Comparison of ENCODE assay signal across 10 cellular contexts in genomic region chr7:47609803-47610452, GRCh38. TPM values are rescaled to one million over a fixed set of nuclear protein-coding genes. Genes with fewer than 3 reads are reported as not detected.
A peak's percentile ranks its signal among the peaks of the same experiment; 100 is the strongest.
DNase-seq lines count a peak whose midpoint lies in the region; ATAC-seq and TF ChIP-seq lines count a peak whose summit lies in the region.
"Had no signal": no experiment of that assay in that cellular context is flagged by ENCODE, and none has a peak within 500 bp of the region (broad histone marks: within the 10 kb centered on the region; RNA-seq: fewer than 3 reads in every experiment).

No MANE protein-coding gene starts in this region.

- H3K4me3 ChIP-seq in breast epithelium (no peak overlapping the region), ovary (no peak overlapping the region)

- TF ChIP-seq CTCF in breast epithelium (IDR thresholded peaks at IDR 0.05) (no peak), MCF 10A (IDR thresholded peaks at IDR 0.05; ENCODE audit: unreplicated experiment) (no peak), ovary (IDR thresholded peaks at IDR 0.05) (no peak)

- CTCF ChIA-PET in MCF 10A (lab: Yijun Ruan, JAX), result interaction anchor here (0.7 to 1.0 kb wide), 2 partner anchors 9 to 16 kb away, joined by 3 read pairs; no protein-coding TSS in a partner anchor

- TF ChIP-seq POLR2A in breast epithelium (IDR thresholded peaks at IDR 0.05) (no peak), ovary (IDR thresholded peaks at IDR 0.05) (no peak)

- DNase-seq in breast epithelium (ENCODE audit: low spot score in 2 of 2) (no peak), MCF 10A (ENCODE audit: unreplicated experiment) (no peak), left ventricle myocardium superior (peak; percentile 58), ovary (peak in 4 of 5 donors; percentile 48 to 63 (median 54)), NCI-H1417 (lab: John Stamatoyannopoulos, UW) (no peak)
- DNase-seq in activated CD4-positive, alpha-beta T cell treated with anti-CD3 and anti-CD28 coated beads, Interleukin-2, amount 10 ng/mL, durations not matched to agents 24 days and 14 days, result no peak
- DNase-seq in activated naive CD8-positive, alpha-beta T cell treated with anti-CD3 and anti-CD28 coated beads, Interleukin-2, amount 50 U/mL, for 24 hours, result no peak
- no peak for DNase-seq in stimulated activated CD4-positive, alpha-beta T cell treated with anti-CD3 and anti-CD28 coated beads, Interleukin-1b, Interleukin-23, amount 100 ng/mL, for 48 hours
- DNase-seq: activated CD4-positive, alpha-beta T cell treated with anti-CD3 and anti-CD28 coated beads for 1 hour; NCI-H510A treated with DMSO at 0.1 percent for 48 hours had no signal

- POLR2A ChIA-PET in MCF 10A (lab: Yijun Ruan, JAX), result interaction anchor here (1.4 kb wide), 1 partner anchor 9 kb away, joined by 5 read pairs; no protein-coding TSS in a partner anchor

- no peaks in the 10 kb centered on the region for H3K9me3 Mint-ChIP-seq in MCF 10A (ENCODE audit: unreplicated experiment)
- H3K9me3 Mint-ChIP-seq in activated CD4-positive, alpha-beta T cell treated with anti-CD3 and anti-CD28 coated beads, Interleukin-2, amount 10 ng/mL, durations not matched to agents 24 days and 14 days, result no peaks in the 10 kb centered on the region
- no peaks in the 10 kb centered on the region for H3K9me3 Mint-ChIP-seq in activated naive CD8-positive, alpha-beta T cell treated with anti-CD3 and anti-CD28 coated beads, Interleukin-2, amount 50 U/mL, for 24 hours

- no peak for TF ChIP-seq EP300 in ovary (IDR thresholded peaks at IDR 0.05)

- no peak overlapping the region for H3K27ac Mint-ChIP-seq in MCF 10A (ENCODE audit: low read depth, unreplicated experiment)
- no peak overlapping the region for H3K27ac Mint-ChIP-seq in activated CD4-positive, alpha-beta T cell treated with anti-CD3 and anti-CD28 coated beads, Interleukin-2, amount 10 ng/mL, durations not matched to agents 24 days and 14 days
- no peak overlapping the region for H3K27ac Mint-ChIP-seq in activated naive CD8-positive, alpha-beta T cell treated with anti-CD3 and anti-CD28 coated beads, Interleukin-2, amount 50 U/mL, for 24 hours

- H3K9me3 ChIP-seq in breast epithelium (no peaks in the 10 kb centered on the region), ovary (no peaks in the 10 kb centered on the region)

- H3K36me3 ChIP-seq in breast epithelium (no peaks in the 10 kb centered on the region), ovary (no peaks in the 10 kb centered on the region)

- ATAC-seq in left ventricle myocardium superior, result peak; percentile 88
- ATAC-seq in activated naive CD8-positive, alpha-beta T cell treated with anti-CD3 and anti-CD28 coated beads, Interleukin-2, amount 50 U/mL, for 24 hours, result no peak

- no peaks in the 10 kb centered on the region for H3K27me3 ChIP-seq in breast epithelium
- no peaks in the 10 kb centered on the region for H3K27me3 ChIP-seq in ovary

- 61 to 64% (median 62%) methylated on average over 16 of the region's 16 CpGs for WGBS in ovary, 3 donors

- intact Hi-C loops in breast epithelium (cut with DNase I; ENCODE audit: low total_unique reads) (no loop called here), MCF 10A (cut with micrococcal nuclease) (loop anchor here (10.0 kb wide), 1 partner anchor 145 kb away; no protein-coding TSS in a partner anchor), left ventricle myocardium superior (cut with micrococcal nuclease) (no loop called here), ovary (cut with DNase I) (no loop called here)
- intact Hi-C loops in activated CD4-positive, alpha-beta T cell treated with anti-CD3 and anti-CD28 coated beads, Interleukin-2, amount 10 ng/mL, durations not matched to agents 24 days and 14 days (cut with micrococcal nuclease), result no loop called here

- H3K27me3 Mint-ChIP-seq in MCF 10A (ENCODE audit: insufficient read depth, unreplicated experiment), result no peaks in the 10 kb centered on the region
- no peaks in the 10 kb centered on the region for H3K27me3 Mint-ChIP-seq in activated CD4-positive, alpha-beta T cell treated with anti-CD3 and anti-CD28 coated beads, Interleukin-2, amount 10 ng/mL, durations not matched to agents 24 days and 14 days
- H3K27me3 Mint-ChIP-seq in activated naive CD8-positive, alpha-beta T cell treated with anti-CD3 and anti-CD28 coated beads, Interleukin-2, amount 50 U/mL, for 24 hours, result no peaks in the 10 kb centered on the region

- peaks cover 7 to 19% of the 10 kb centered on the region in 2 donors for H3K4me1 ChIP-seq in breast epithelium
- peaks cover 17% of the 10 kb centered on the region for H3K4me1 ChIP-seq in ovary (ENCODE audit: insufficient read depth)

- peak overlapping the region; percentile 79 for H3K27ac ChIP-seq in breast epithelium
- peak overlapping the region; percentile 13 to 51 for H3K27ac ChIP-seq in ovary

- no peaks in the 10 kb centered on the region for H3K36me3 Mint-ChIP-seq in MCF 10A (ENCODE audit: insufficient read depth, unreplicated experiment)
- H3K36me3 Mint-ChIP-seq in activated CD4-positive, alpha-beta T cell treated with anti-CD3 and anti-CD28 coated beads, Interleukin-2, amount 10 ng/mL, durations not matched to agents 24 days and 14 days (ENCODE audit: low read depth), result no peaks in the 10 kb centered on the region
- no peaks in the 10 kb centered on the region for H3K36me3 Mint-ChIP-seq in activated naive CD8-positive, alpha-beta T cell treated with anti-CD3 and anti-CD28 coated beads, Interleukin-2, amount 50 U/mL, for 24 hours (ENCODE audit: low read depth)

- no TSS peak for BruUV-seq in MCF 10A (replicated peaks; lab: Mats Ljungman, UMichigan)

- H3K4me1 Mint-ChIP-seq in MCF 10A (ENCODE audit: insufficient read depth, unreplicated experiment), result peaks cover 12% of the 10 kb centered on the region
- no peaks in the 10 kb centered on the region for H3K4me1 Mint-ChIP-seq in activated CD4-positive, alpha-beta T cell treated with anti-CD3 and anti-CD28 coated beads, Interleukin-2, amount 10 ng/mL, durations not matched to agents 24 days and 14 days
- no peaks in the 10 kb centered on the region for H3K4me1 Mint-ChIP-seq in activated naive CD8-positive, alpha-beta T cell treated with anti-CD3 and anti-CD28 coated beads, Interleukin-2, amount 50 U/mL, for 24 hours

- H3K4me3 Mint-ChIP-seq in MCF 10A (ENCODE audit: unreplicated experiment), result no peak overlapping the region
- no peak overlapping the region for H3K4me3 Mint-ChIP-seq in activated CD4-positive, alpha-beta T cell treated with anti-CD3 and anti-CD28 coated beads, Interleukin-2, amount 10 ng/mL, durations not matched to agents 24 days and 14 days
- H3K4me3 Mint-ChIP-seq in activated naive CD8-positive, alpha-beta T cell treated with anti-CD3 and anti-CD28 coated beads, Interleukin-2, amount 50 U/mL, for 24 hours, result no peak overlapping the region

RNA-seq across cellular contexts. Expression of gene TNS3, which starts 28.0 kb away (rescaled TPM):
- total RNA-seq in breast epithelium (10 to 100 TPM; 41.0 to 78.1 (median 56.2) TPM), MCF 10A (2022) (30.1 and 33.3 TPM in 2 replicates), left ventricle myocardium superior (42.4 TPM), ovary (100 to 1,000 TPM in 3 of 7 donors, 10 to 100 TPM in 4; 46.1 to 137 (median 96.3) TPM)
- polyA plus RNA-seq in ovary, result 10 to 100 TPM; 36.6 to 91.3 TPM
- total RNA-seq in activated CD4-positive, alpha-beta T cell treated with anti-CD3 and anti-CD28 coated beads, Interleukin-2, amount 10 ng/mL, durations not matched to agents 24 days and 14 days, result 4.7 and 5.7 TPM in 2 replicates

Comparison
In these comparisons a context has a peak if more than half of its experiments do, and no peak if none do; other contexts are left out.
1. DNase-seq: peak in left ventricle myocardium superior (single experiment) and ovary (4 of 5); none in breast epithelium (0 of 2), MCF 10A (single experiment), NCI-H1417 (0 of 3), activated CD4-positive, alpha-beta T cell treated with anti-CD3 and anti-CD28 coated beads, Interleukin-2, amount 10 ng/mL, durations not matched to agents 24 days and 14 days (single experiment), activated naive CD8-positive, alpha-beta T cell treated with anti-CD3 and anti-CD28 coated beads, Interleukin-2, amount 50 U/mL, for 24 hours (single experiment) and stimulated activated CD4-positive, alpha-beta T cell treated with anti-CD3 and anti-CD28 coated beads, Interleukin-1b, Interleukin-23, amount 100 ng/mL, for 48 hours (single experiment).